Comparison of ENCODE assay signal across 8 cellular contexts in genomic region chr12:106692896-106693295, GRCh38.
"Had no signal": no experiment of that assay in that cellular context is flagged by ENCODE, and none has a peak within 500 bp of the region (broad histone marks: within the 10 kb centered on the region; RNA-seq: fewer than 3 reads in every experiment).

No MANE protein-coding gene starts in this region.

- H3K9me3 Mint-ChIP-seq: HFFc6 had no signal

- ATAC-seq: HCT116, K562 had no signal

- H3K27ac ChIP-seq: GM23248, HL-60 had no signal

- H3K4me3 Mint-ChIP-seq: HFFc6 had no signal

- DNase-seq: GM23248, GOT3, H7, HFFc6, IMR-90 had no signal

- H3K27ac Mint-ChIP-seq: HFFc6 had no signal
